10 cellular contexts compared by ENCODE assay signal in the genomic region with DNA sequence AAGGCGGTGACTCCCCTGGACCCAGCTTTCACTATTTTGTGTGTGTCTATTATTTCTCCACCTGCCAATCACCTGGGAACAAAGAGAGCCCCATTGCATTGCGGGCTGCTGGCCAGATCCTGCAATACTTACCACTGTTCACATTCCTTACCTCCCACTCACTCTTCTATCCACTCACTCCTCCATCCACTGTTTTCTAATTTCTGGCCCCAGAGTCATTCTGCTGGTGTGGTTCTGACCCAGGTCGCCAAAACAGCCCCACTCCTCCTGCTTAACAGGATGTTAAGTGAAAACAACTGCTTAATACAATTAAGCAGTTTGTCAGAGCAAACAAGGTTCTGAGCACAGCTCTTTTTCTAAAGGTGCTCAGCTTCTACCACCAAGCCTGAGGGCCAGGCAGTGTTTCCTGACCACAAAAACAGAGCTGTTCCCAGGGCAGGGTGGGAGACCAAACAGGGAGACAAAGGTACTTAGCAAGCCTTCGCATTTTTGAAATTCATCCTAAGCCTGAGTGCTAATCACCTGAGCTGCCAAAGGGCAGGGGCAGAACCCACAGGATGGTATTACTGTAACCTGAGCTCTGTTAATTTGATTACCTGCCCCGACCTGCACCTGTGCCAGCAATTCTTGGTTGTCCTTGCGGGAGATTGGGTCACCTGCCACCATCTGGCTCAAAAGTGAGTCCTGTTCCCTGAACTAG. TPM values are rescaled to one million over a fixed set of nuclear protein-coding genes. Genes with fewer than 3 reads are reported as not detected.
DNase-seq lines count a peak whose midpoint lies in the region; ATAC-seq, FAIRE-seq and TF ChIP-seq lines count a peak whose summit lies in the region.
"Had no signal": no experiment of that assay in that cellular context is flagged by ENCODE, and none has a peak within 500 bp of the region (broad histone marks: within the 10 kb centered on the region; RNA-seq: fewer than 3 reads in every experiment).

No MANE protein-coding gene starts in this region.

- H3K4me1 ChIP-seq in kidney (ENCODE audit: control insufficient read depth in 1 of 2, insufficient read depth in 1 of 2, low read depth in 1 of 2, low read length in 2 of 2) (peaks cover 22 to 33% of the 10 kb centered on the region in 2 donors), tibial nerve (peaks cover 0 to 9% (median 0%) of the 10 kb centered on the region in 4 donors)

- H3K36me3 ChIP-seq in WERI-Rb-1 = no peaks in the 10 kb centered on the region
- H3K36me3 ChIP-seq in kidney (ENCODE audit: control insufficient read depth in 1 of 2, insufficient read depth in 2 of 2, low read length in 2 of 2) = no peaks in the 10 kb centered on the region
- H3K36me3 ChIP-seq in tibial nerve = no peaks in the 10 kb centered on the region

- no peak for TF ChIP-seq CTCF in WERI-Rb-1 (IDR thresholded peaks at IDR 0.05; ENCODE audit: low read depth, low read length)
- TF ChIP-seq CTCF in kidney (IDR thresholded peaks at IDR 0.05; ENCODE audit: borderline replicate concordance, extremely low read depth, insufficient read depth) = no peak
- no peak for TF ChIP-seq CTCF in tibial nerve (IDR thresholded peaks at IDR 0.05)

- H3K4me3 ChIP-seq in WERI-Rb-1 (ENCODE audit: low read depth, low read length) = no peak overlapping the region
- peak overlapping the region in 1 of 2 donors; percentile 4 for H3K4me3 ChIP-seq in kidney (ENCODE audit: low read length in 2 of 2)
- H3K4me3 ChIP-seq in tibial nerve = no peak overlapping the region

- no peak for FAIRE-seq in kidney (lab: Jason Lieb, UNC)
- FAIRE-seq: HTR-8/SVneo had no signal

- TF ChIP-seq POLR2A in tibial nerve (IDR thresholded peaks at IDR 0.05) = no peak

- peak; percentile 16 for DNase-seq in NCI-H1417 treated with DMSO at 0.1 percent for 48 hours (lab: John Stamatoyannopoulos, UW)
- peak; percentile 49 for DNase-seq in WERI-Rb-1
- no peak for DNase-seq in kidney
- DNase-seq in ureter (ENCODE audit: low spot score) = peak; percentile 55
- DNase-seq in activated naive CD4-positive, alpha-beta T cell (lab: John Stamatoyannopoulos, UW) = no peak
- no peak for DNase-seq in tibial nerve (ENCODE audit: low spot score in 2 of 2)
- DNase-seq: effector memory CD8-positive, alpha-beta T cell; GDM1 had no signal

- intact Hi-C loops in kidney (cut with DNase I) = no loop called here

- WGBS in tibial nerve, 2 donors = 29 to 40% methylated on average over 6 of the region's 6 CpGs

- peak overlapping the region in 1 of 2 donors; percentile 22 for H3K9ac ChIP-seq in kidney (ENCODE audit: low read length in 2 of 2)

- H3K27ac ChIP-seq in WERI-Rb-1 (no peak overlapping the region), kidney (ENCODE audit: low read depth in 2 of 2, low read length in 2 of 2) (peak overlapping the region; percentile 61 to 85), tibial nerve (no peak overlapping the region)

- no peaks in the 10 kb centered on the region for H3K9me3 ChIP-seq in WERI-Rb-1 (ENCODE audit: severe bottlenecking)
- H3K9me3 ChIP-seq in kidney (ENCODE audit: control insufficient read depth in 1 of 2, low read length in 2 of 2) = no peaks in the 10 kb centered on the region
- H3K9me3 ChIP-seq in tibial nerve = no peaks in the 10 kb centered on the region

- H3K27me3 ChIP-seq in WERI-Rb-1 (ENCODE audit: insufficient read depth, low read depth, severe bottlenecking) (no peaks in the 10 kb centered on the region), tibial nerve (no peaks in the 10 kb centered on the region)

- no peak for ATAC-seq in HG03135 (IDR thresholded peaks at IDR 0.05; ENCODE audit: unreplicated experiment)
- ATAC-seq: effector memory CD8-positive, alpha-beta T cell had no signal

- TF ChIP-seq EP300 in tibial nerve (IDR thresholded peaks at IDR 0.05) = no peak

RNA-seq across cellular contexts. Expression of gene EFCAB14, which starts 38.5 kb away (rescaled TPM):
- 129 TPM for total RNA-seq in kidney
- polyA plus RNA-seq in kidney (ENCODE audit: insufficient read depth, low read depth, low replicate concordance) = 48.1 TPM
- 196 TPM for total RNA-seq in ureter
- total RNA-seq in tibial nerve = 100 to 1,000 TPM in 2 of 4 donors, 10 to 100 TPM in 2; 81.0 to 106 (median 97.0) TPM

RNA-seq across cellular contexts. Expression of gene CYP4B1, which starts 41.4 kb away (rescaled TPM):
- total RNA-seq in kidney (3.3 TPM), ureter (358 TPM), tibial nerve (1,000 to 10,000 TPM in 2 of 4 donors, 100 to 1,000 TPM in 2; 578 to 1,081 (median 834) TPM)
- 4.8 TPM for polyA plus RNA-seq in kidney (ENCODE audit: insufficient read depth, low read depth, low replicate concordance)

Comparison
In these comparisons a context has a peak if more than half of its experiments do, and no peak if none do; other contexts are left out.
1. DNase-seq: peak in NCI-H1417 treated with DMSO at 0.1 percent for 48 hours (single experiment), WERI-Rb-1 (single experiment) and ureter (single experiment); none in kidney (single experiment), activated naive CD4-positive, alpha-beta T cell (0 of 4) and tibial nerve (0 of 2).
2. H3K27ac ChIP-seq: peak in kidney (2 of 2); none in WERI-Rb-1 (single experiment) and tibial nerve (0 of 4).
3. RNA of gene CYP4B1, which starts 41.4 kb away (total RNA-seq): 578 to 1,081 TPM in tibial nerve and 358 TPM in ureter (single experiment); 3.3 TPM in kidney (single experiment); every median in the first group is over 10 times any median in the second.